Comparison of ENCODE assay signal across 16 cellular contexts in the genomic region with DNA sequence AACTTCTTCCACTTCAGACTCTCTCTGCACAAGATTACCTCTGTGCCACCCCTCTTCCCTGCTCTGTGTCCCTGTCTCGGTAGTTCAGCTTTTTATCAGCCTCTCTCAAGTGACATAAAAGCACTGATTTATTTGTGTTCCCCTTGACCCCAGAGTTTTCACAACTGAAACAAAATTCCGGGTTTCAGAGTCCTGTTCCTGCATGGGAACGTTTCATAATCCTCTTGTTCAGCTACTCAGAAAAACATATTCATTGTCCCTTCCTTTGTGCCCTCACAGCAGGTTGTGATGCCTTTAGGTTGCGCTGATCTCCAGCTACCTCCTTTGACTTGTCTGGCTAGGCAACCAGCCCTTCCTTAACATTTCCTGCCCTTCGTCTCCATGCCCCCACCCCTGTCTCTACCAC. TPM values are rescaled to one million over a fixed set of nuclear protein-coding genes. Genes with fewer than 3 reads are reported as not detected.
DNase-seq lines count a peak whose midpoint lies in the region; ATAC-seq and TF ChIP-seq lines count a peak whose summit lies in the region.
"Had no signal": no experiment of that assay in that cellular context is flagged by ENCODE, and none has a peak within 500 bp of the region (broad histone marks: within the 10 kb centered on the region; RNA-seq: fewer than 3 reads in every experiment).

No MANE protein-coding gene starts in this region.

- peaks cover 13% of the 10 kb centered on the region for H3K9me3 Mint-ChIP-seq in activated CD8-positive, alpha-beta T cell treated with anti-CD3 and anti-CD28 coated beads, Interleukin-2, amount 10 ng/mL, durations not matched to agents 7 days and 5 days (ENCODE audit: insufficient read depth)
- H3K9me3 Mint-ChIP-seq: activated T-cell treated with anti-CD3 and anti-CD28 coated beads, Interleukin-2, amount 50 U/mL, for 24 hours; central memory CD8-positive, alpha-beta T cell had no signal

- H3K27me3 ChIP-seq in right atrium auricular region = no peaks in the 10 kb centered on the region
- H3K27me3 ChIP-seq in right lobe of liver = no peaks in the 10 kb centered on the region
- no peaks in the 10 kb centered on the region for H3K27me3 ChIP-seq in subcutaneous abdominal adipose tissue (ENCODE audit: control insufficient read depth in 5 of 5, insufficient read depth in 4 of 5, low read length in 5 of 5)

- no peak for DNase-seq in right atrium auricular region (ENCODE audit: low spot score)
- no peak for DNase-seq in left cardiac atrium
- no peak for DNase-seq in activated CD8-positive, alpha-beta T cell treated with anti-CD3 and anti-CD28 coated beads, Interleukin-2, amount 10 ng/mL, durations not matched to agents 7 days and 5 days
- DNase-seq in right lobe of liver = peak in 1 of 3 donors; percentile 47
- no peak for DNase-seq in Kasumi-1 (lab: John Stamatoyannopoulos, UW)
- DNase-seq in 8988T = no peak
- DNase-seq: activated CD4-positive, alpha-beta T cell treated with anti-CD3 and anti-CD28 coated beads for 36 hours; activated T-cell treated with anti-CD3 and anti-CD28 coated beads, Interleukin-2, amount 50 U/mL, for 24 hours; amniotic stem cell; Caco-2; NK-92 treated with Interleukin-12 subunit alpha and Interleukin-12 subunit beta, amount 100 ng/mL, for 24 hours; substantia nigra; T-helper 9 cell had no signal

- H3K36me3 Mint-ChIP-seq in activated CD8-positive, alpha-beta T cell treated with anti-CD3 and anti-CD28 coated beads, Interleukin-2, amount 10 ng/mL, durations not matched to agents 7 days and 5 days (ENCODE audit: low read depth) = peaks cover 19% of the 10 kb centered on the region

- H3K27me3 Mint-ChIP-seq in activated CD8-positive, alpha-beta T cell treated with anti-CD3 and anti-CD28 coated beads, Interleukin-2, amount 10 ng/mL, durations not matched to agents 7 days and 5 days (ENCODE audit: low read depth) = no peaks in the 10 kb centered on the region
- H3K27me3 Mint-ChIP-seq: central memory CD8-positive, alpha-beta T cell had no signal

- intact Hi-C loops in left cardiac atrium (cut with DNase I) (no loop called here), right lobe of liver (cut with DNase I) (no loop called here)

- H3K4me3 ChIP-seq in right atrium auricular region (no peak overlapping the region), right lobe of liver (no peak overlapping the region), subcutaneous abdominal adipose tissue (ENCODE audit: low read depth in 1 of 5, low read length in 5 of 5) (no peak overlapping the region)

- H3K36me3 ChIP-seq in right atrium auricular region (no peaks in the 10 kb centered on the region), right lobe of liver (no peaks in the 10 kb centered on the region), subcutaneous abdominal adipose tissue (ENCODE audit: control insufficient read depth in 5 of 5, insufficient read depth in 5 of 5, low read length in 5 of 5) (no peaks in the 10 kb centered on the region)

- H3K4me1 ChIP-seq in right atrium auricular region (no peaks in the 10 kb centered on the region), right lobe of liver (peaks cover 0 to 23% (median 10%) of the 10 kb centered on the region in 4 donors), subcutaneous abdominal adipose tissue (ENCODE audit: control insufficient read depth in 5 of 5, insufficient read depth in 5 of 5, low read length in 5 of 5) (peaks cover 0 to 21% (median 2%) of the 10 kb centered on the region in 5 donors)
- H3K4me1 ChIP-seq: Caco-2 had no signal

- H3K9me3 ChIP-seq in right atrium auricular region (no peaks in the 10 kb centered on the region), right lobe of liver (no peaks in the 10 kb centered on the region), subcutaneous abdominal adipose tissue (ENCODE audit: control insufficient read depth in 5 of 5, low read length in 5 of 5) (peaks cover 0 to 3% (median 0%) of the 10 kb centered on the region in 5 donors)
- H3K9me3 ChIP-seq: Caco-2 had no signal

- TF ChIP-seq CTCF in right atrium auricular region (IDR thresholded peaks at IDR 0.05) (no peak), right lobe of liver (IDR thresholded peaks at IDR 0.05) (no peak)

- H3K4me1 Mint-ChIP-seq in activated CD8-positive, alpha-beta T cell treated with anti-CD3 and anti-CD28 coated beads, Interleukin-2, amount 10 ng/mL, durations not matched to agents 7 days and 5 days (ENCODE audit: low read depth) = peaks cover 75% of the 10 kb centered on the region

- ATAC-seq in left cardiac atrium (no peak), right lobe of liver (peak; percentile 79 to 89 (median 88)), HG03432 (IDR thresholded peaks at IDR 0.05; ENCODE audit: unreplicated experiment) (no peak)
- ATAC-seq in activated CD8-positive, alpha-beta T cell treated with anti-CD3 and anti-CD28 coated beads, Interleukin-2, amount 10 ng/mL, durations not matched to agents 7 days and 5 days = no peak
- ATAC-seq: activated CD4-positive, alpha-beta T cell treated with anti-CD3 and anti-CD28 coated beads for 36 hours had no signal

- peak overlapping the region in 1 of 5 donors; percentile 6 for H3K9ac ChIP-seq in subcutaneous abdominal adipose tissue (ENCODE audit: low read length in 5 of 5)

- WGBS in right lobe of liver (ENCODE audit: insufficient coverage, low coverage, low lambda C conversion rate, missing lambda C conversion rate) = 21% methylated on average over 5 of the region's 5 CpGs

- POLR2A ChIA-PET in activated CD8-positive, alpha-beta T cell treated with anti-CD3 and anti-CD28 coated beads, Interleukin-2, amount 10 ng/mL, durations not matched to agents 7 days and 5 days (lab: Charles Lee) = interaction anchor here (0.8 to 1.6 kb wide), 2 partner anchors 13 to 25 kb away, joined by 4 read pairs; partner anchors contain the start of genes ITGA1 and PELO

- TF ChIP-seq POLR2A in right lobe of liver (IDR thresholded peaks at IDR 0.05) = peak; percentile 12

- H3K27ac ChIP-seq in right atrium auricular region = peak overlapping the region; percentile 22 to 36
- H3K27ac ChIP-seq in right lobe of liver = peak overlapping the region in 2 of 3 donors; percentile 35 to 61
- peak overlapping the region; percentile 22 for H3K27ac ChIP-seq in subcutaneous abdominal adipose tissue (ENCODE audit: low read depth, low read length)

- H3K4me3 Mint-ChIP-seq in activated CD8-positive, alpha-beta T cell treated with anti-CD3 and anti-CD28 coated beads, Interleukin-2, amount 10 ng/mL, durations not matched to agents 7 days and 5 days = no peak overlapping the region
- H3K4me3 Mint-ChIP-seq: activated CD4-positive, alpha-beta T cell treated with anti-CD3 and anti-CD28 coated beads for 36 hours; activated T-cell treated with anti-CD3 and anti-CD28 coated beads, Interleukin-2, amount 50 U/mL, for 24 hours; central memory CD8-positive, alpha-beta T cell had no signal

- peak overlapping the region; percentile 56 for H3K27ac Mint-ChIP-seq in activated CD8-positive, alpha-beta T cell treated with anti-CD3 and anti-CD28 coated beads, Interleukin-2, amount 10 ng/mL, durations not matched to agents 7 days and 5 days
- H3K27ac Mint-ChIP-seq: activated CD4-positive, alpha-beta T cell treated with anti-CD3 and anti-CD28 coated beads for 36 hours; activated T-cell treated with anti-CD3 and anti-CD28 coated beads, Interleukin-2, amount 50 U/mL, for 24 hours had no signal

- CTCF ChIA-PET in activated CD8-positive, alpha-beta T cell treated with anti-CD3 and anti-CD28 coated beads, Interleukin-2, amount 10 ng/mL, durations not matched to agents 7 days and 5 days (lab: Charles Lee) = interaction anchor here (1.1 to 2.6 kb wide), 7 partner anchors 13 to 81 kb away, joined by 3 to 15 read pairs (median 5); partner anchors contain the start of genes ITGA1 and PELO

RNA-seq across cellular contexts. Expression of gene ITGA1, which starts 13.7 kb away (rescaled TPM):
- total RNA-seq in right atrium auricular region (10 to 100 TPM; 13.2 to 26.8 TPM), left cardiac atrium (10 to 100 TPM; 29.3 to 34.9 TPM), right lobe of liver (100 to 1,000 TPM in 1 of 6 experiments, 10 to 100 TPM in 5; 66.5 to 116 (median 82.1) TPM)
- 10 to 100 TPM; 18.0 to 19.2 TPM for total RNA-seq in activated CD8-positive, alpha-beta T cell treated with anti-CD3 and anti-CD28 coated beads, Interleukin-2, amount 10 ng/mL, durations not matched to agents 7 days and 5 days

RNA-seq across cellular contexts. Expression of gene PELO, which starts 13.7 kb away (rescaled TPM):
- total RNA-seq in right atrium auricular region (10 to 100 TPM in 1 of 2 donors, 1 to 10 TPM in 1; 8.5 to 11.8 TPM), left cardiac atrium (10 to 100 TPM; 16.1 to 23.6 TPM), right lobe of liver (10 to 100 TPM; 14.6 to 24.6 (median 17.6) TPM)
- total RNA-seq in activated CD8-positive, alpha-beta T cell treated with anti-CD3 and anti-CD28 coated beads, Interleukin-2, amount 10 ng/mL, durations not matched to agents 7 days and 5 days = 10 to 100 TPM; 22.9 to 25.7 TPM

Comparison
In these comparisons a context has a peak if more than half of its experiments do, and no peak if none do; other contexts are left out.
1. ATAC-seq: peak in right lobe of liver (4 of 4); none in left cardiac atrium (0 of 2), activated CD8-positive, alpha-beta T cell treated with anti-CD3 and anti-CD28 coated beads, Interleukin-2, amount 10 ng/mL, durations not matched to agents 7 days and 5 days (single experiment) and HG03432 (single experiment).
2. Peak in every context shown above with its lines, with median percentiles within 50 percentile points of each other: H3K27ac ChIP-seq.